8 cellular contexts compared by ENCODE assay signal in genomic region chr13:49996166-49996915, GRCh38. TPM values are rescaled to one million over a fixed set of nuclear protein-coding genes. Genes with fewer than 3 reads are reported as not detected.
A peak's percentile ranks its signal among the peaks of the same experiment; 100 is the strongest.
DNase-seq lines count a peak whose midpoint lies in the region; ATAC-seq and TF ChIP-seq lines count a peak whose summit lies in the region.

No MANE protein-coding gene starts in this region.

- H3F3A ChIP-seq in OCI-LY1 (ENCODE audit: insufficient read depth, low read length), result peaks cover 8% of the 10 kb centered on the region; the same call in 1 of the 2 replicates

- ATAC-seq in GM19324 (IDR thresholded peaks at IDR 0.05; ENCODE audit: low FRiP score, unreplicated experiment), result peak; percentile 72
- ATAC-seq in HG03469 (IDR thresholded peaks at IDR 0.05; ENCODE audit: unreplicated experiment), result peak; percentile 32

- DNase-seq in C1 segment of cervical spinal cord (lab: John Stamatoyannopoulos, UW), result peak; percentile 38 to 91 (median 86)
- DNase-seq in activated T-cell treated with anti-CD3 and anti-CD28 coated beads for 1 hour (ENCODE audit: low read depth), result peak; percentile 80
- peak; percentile 56 for DNase-seq in epidermal melanocyte (ENCODE audit: insufficient read length, low spot score)
- DNase-seq in stimulated activated CD8-positive, alpha-beta memory T cell treated with anti-CD3 and anti-CD28 coated beads, Interleukin-15, amount 100 ng/mL, for 48 hours (ENCODE audit: low read depth in 2 of 2), result peak; percentile 76 to 79

- H3K27ac ChIP-seq in OCI-LY1 (ENCODE audit: low read depth, low read length, poor library complexity, severe bottlenecking), result peak overlapping the region; percentile 77

- H3K9me2 ChIP-seq in OCI-LY1 (ENCODE audit: low read depth, low read length), result no peaks in the 10 kb centered on the region

- H2AFZ ChIP-seq in OCI-LY1 (ENCODE audit: low read length), result no peak overlapping the region

- no peak for TF ChIP-seq CTCF in OCI-LY1 (IDR thresholded peaks at IDR 0.05; ENCODE audit: low read length)

- peaks cover 40% of the 10 kb centered on the region for H3K36me3 ChIP-seq in OCI-LY1 (ENCODE audit: insufficient read depth, low read length)

- peaks cover 11% of the 10 kb centered on the region; the same call in 1 of the 2 replicates for H3K79me2 ChIP-seq in OCI-LY1 (ENCODE audit: insufficient read depth, low read length)

- H3K9ac ChIP-seq in OCI-LY1 (ENCODE audit: low read length), result peak overlapping the region; percentile 76

- peaks cover 46% of the 10 kb centered on the region for H3K4me1 ChIP-seq in OCI-LY1 (ENCODE audit: insufficient read depth, low read length, severe bottlenecking)
- peaks cover 40% of the 10 kb centered on the region for H3K4me1 ChIP-seq in mononuclear cell (ENCODE audit: insufficient read depth, low read length)

- H3K27me3 ChIP-seq in OCI-LY1 (ENCODE audit: insufficient read depth, low read length) (no peaks in the 10 kb centered on the region), mononuclear cell (ENCODE audit: insufficient read depth, low read length) (no peaks in the 10 kb centered on the region)

- H3K4me2 ChIP-seq in OCI-LY1 (ENCODE audit: low read length), result peak overlapping the region; percentile 69

- H3K9me3 ChIP-seq in OCI-LY1 (ENCODE audit: low read length), result no peaks in the 10 kb centered on the region
- H3K9me3 ChIP-seq in mononuclear cell (ENCODE audit: low read depth, low read length), result no peaks in the 10 kb centered on the region

- H3K4me3 ChIP-seq in OCI-LY1 (ENCODE audit: low read depth, low read length, poor library complexity, severe bottlenecking) (peak overlapping the region; percentile 62), mononuclear cell (ENCODE audit: low read length) (peak overlapping the region; percentile 73)

- no peaks in the 10 kb centered on the region for H4K20me1 ChIP-seq in OCI-LY1 (ENCODE audit: insufficient read depth, low read length)

RNA-seq across cellular contexts. Expression of gene TRIM13, which starts 0.5 kb away (rescaled TPM):
- total RNA-seq in mononuclear cell, result 28.1 TPM

RNA-seq across cellular contexts. Expression of gene KCNRG, which starts 18.9 kb away (rescaled TPM):
- 1.7 TPM for total RNA-seq in mononuclear cell

Comparison
In these comparisons a context has a peak if more than half of its experiments do, and no peak if none do; other contexts are left out.
1. Peak in every context shown above with its lines: DNase-seq, ATAC-seq, H3K4me3 ChIP-seq and H3K27ac ChIP-seq.